ENCODE assay signal across 14 cellular contexts in the genomic region with DNA sequence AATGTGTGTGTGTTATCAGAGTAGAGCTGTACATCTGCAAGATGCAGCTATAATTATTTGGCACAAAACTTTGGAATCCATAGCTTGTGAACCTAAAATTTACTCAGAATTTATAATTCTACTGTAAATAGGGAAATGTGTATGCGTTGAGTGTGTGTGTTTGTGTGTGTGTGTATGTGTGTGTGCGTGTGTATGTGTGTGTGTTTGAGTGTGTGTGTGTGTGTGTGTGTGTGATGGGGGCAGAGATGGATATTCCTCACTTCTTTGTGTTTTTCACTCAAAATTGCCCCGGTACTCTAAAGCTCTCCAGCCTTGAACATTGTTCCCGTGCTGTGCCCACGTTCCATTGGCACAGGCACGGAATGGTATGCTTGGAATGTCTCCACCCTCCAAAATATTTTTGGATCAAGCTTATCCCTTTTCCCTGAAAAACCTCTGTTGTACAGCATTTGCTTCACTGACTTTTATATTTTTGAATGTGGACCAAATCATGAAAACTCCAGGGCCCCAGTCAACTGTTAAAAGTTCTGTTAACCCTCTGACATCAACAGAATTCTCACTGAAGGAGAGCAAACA.
A peak's percentile ranks its signal among the peaks of the same experiment; 100 is the strongest.
DNase-seq lines count a peak whose midpoint lies in the region; ATAC-seq, FAIRE-seq and TF ChIP-seq lines count a peak whose summit lies in the region.
"Had no signal": no experiment of that assay in that cellular context is flagged by ENCODE, and none has a peak within 500 bp of the region (broad histone marks: within the 10 kb centered on the region; RNA-seq: fewer than 3 reads in every experiment).

No MANE protein-coding gene starts in this region.

- H3K79me2 ChIP-seq in astrocyte (ENCODE audit: insufficient read depth, low read length) (no peaks in the 10 kb centered on the region), keratinocyte (ENCODE audit: control insufficient read depth, insufficient read depth, low read length) (no peaks in the 10 kb centered on the region)

- H2AFZ ChIP-seq in astrocyte (ENCODE audit: low read depth, low read length) (no peak overlapping the region), keratinocyte (ENCODE audit: control insufficient read depth, low read length) (peak overlapping the region; percentile 25)

- no peaks in the 10 kb centered on the region for H3K9me3 Mint-ChIP-seq in astrocyte (ENCODE audit: unreplicated experiment)

- H4K20me1 ChIP-seq in astrocyte (ENCODE audit: insufficient read depth, low read length): no peaks in the 10 kb centered on the region
- H4K20me1 ChIP-seq in keratinocyte (ENCODE audit: control insufficient read depth, extremely low read depth, insufficient read depth, low read length): no peaks in the 10 kb centered on the region

- dilution Hi-C loops in keratinocyte (cut with MboI; ENCODE audit: extremely low pct_ligation_motif_present, low sequenced_read_pairs): no loop called here

- no peak for TF ChIP-seq CTCF in heart right ventricle (IDR thresholded peaks at IDR 0.05)
- no peak for TF ChIP-seq CTCF in right atrium auricular region (IDR thresholded peaks at IDR 0.05)
- TF ChIP-seq CTCF in astrocyte (IDR thresholded peaks at IDR 0.05; ENCODE audit: insufficient read depth, low read depth, low read length): no peak
- no peak for TF ChIP-seq CTCF in keratinocyte (optimal IDR thresholded peaks at IDR 0.05 in 1 of 3, IDR thresholded peaks at IDR 0.05 in 1 of 3, conservative IDR thresholded peaks at IDR 0.05 in 1 of 3; ENCODE audit: extremely low read depth in 1 of 3, insufficient read depth in 2 of 3, low read length in 3 of 3)

- H3K36me3 ChIP-seq in heart right ventricle (no peaks in the 10 kb centered on the region), right atrium auricular region (no peaks in the 10 kb centered on the region), astrocyte (ENCODE audit: insufficient read depth, low read length) (no peaks in the 10 kb centered on the region), keratinocyte (ENCODE audit: control insufficient read depth in 2 of 2, extremely low read depth in 1 of 2, insufficient read depth in 2 of 2, low read length in 2 of 2) (no peaks in the 10 kb centered on the region), aorta (ENCODE audit: control insufficient read depth in 1 of 2, insufficient read depth in 2 of 2, low read length in 1 of 2) (no peaks in the 10 kb centered on the region)

- H3K27me3 ChIP-seq in heart right ventricle: no peaks in the 10 kb centered on the region
- no peaks in the 10 kb centered on the region for H3K27me3 ChIP-seq in right atrium auricular region
- no peaks in the 10 kb centered on the region for H3K27me3 ChIP-seq in astrocyte (ENCODE audit: insufficient read depth, low read length)
- H3K27me3 ChIP-seq in keratinocyte (ENCODE audit: control insufficient read depth, extremely low read depth, insufficient read depth, low read length): no peaks in the 10 kb centered on the region
- H3K27me3 ChIP-seq in aorta (ENCODE audit: control insufficient read depth in 1 of 2, insufficient read depth in 2 of 2, low read length in 1 of 2): no peaks in the 10 kb centered on the region

- peaks cover 23% of the 10 kb centered on the region for H3K4me1 Mint-ChIP-seq in astrocyte (ENCODE audit: low read depth, unreplicated experiment)

- no peaks in the 10 kb centered on the region for H3K9me3 ChIP-seq in heart right ventricle
- H3K9me3 ChIP-seq in right atrium auricular region: no peaks in the 10 kb centered on the region
- H3K9me3 ChIP-seq in astrocyte (ENCODE audit: insufficient read depth, low read depth, low read length): no peaks in the 10 kb centered on the region
- H3K9me3 ChIP-seq in keratinocyte (ENCODE audit: control insufficient read depth, low read depth, low read length): no peaks in the 10 kb centered on the region
- no peaks in the 10 kb centered on the region for H3K9me3 ChIP-seq in aorta (ENCODE audit: control insufficient read depth, low read length)

- no peak overlapping the region for H3K4me3 ChIP-seq in heart right ventricle
- no peak overlapping the region for H3K4me3 ChIP-seq in right atrium auricular region
- no peak overlapping the region for H3K4me3 ChIP-seq in astrocyte (ENCODE audit: insufficient read depth, low read depth, low read length)
- peak overlapping the region in 2 of 3 experiments; percentile 11 to 42 for H3K4me3 ChIP-seq in keratinocyte (ENCODE audit: control insufficient read depth in 2 of 3, extremely low read depth in 1 of 3, insufficient read depth in 2 of 3, low read depth in 1 of 3, low read length in 3 of 3)
- no peak overlapping the region for H3K4me3 ChIP-seq in aorta (ENCODE audit: low read length in 2 of 2)
- H3K4me3 ChIP-seq: skin epidermis had no signal

- H3K27ac ChIP-seq in heart right ventricle: peak overlapping the region in 2 of 10 donors; percentile 19 to 40
- no peak overlapping the region for H3K27ac ChIP-seq in right atrium auricular region
- no peak overlapping the region for H3K27ac ChIP-seq in astrocyte (ENCODE audit: low read depth, low read length)
- peak overlapping the region; percentile 84 for H3K27ac ChIP-seq in keratinocyte (ENCODE audit: control insufficient read depth, insufficient read depth, low read length)
- peak overlapping the region in 1 of 2 donors; percentile 80 for H3K27ac ChIP-seq in aorta (ENCODE audit: low read depth in 1 of 2, low read length in 2 of 2)

- WGBS in heart right ventricle, 2 donors: 41 to 46% methylated on average over 6 of the region's 6 CpGs
- WGBS in aorta, 2 donors: 7 to 11% methylated on average over 6 of the region's 6 CpGs

- FAIRE-seq in astrocyte (lab: Jason Lieb, UNC) (peak; percentile 69), keratinocyte (lab: Jason Lieb, UNC) (peak; percentile 90)

- H3K36me3 Mint-ChIP-seq in astrocyte (ENCODE audit: low read depth, unreplicated experiment): no peaks in the 10 kb centered on the region
- H3K36me3 Mint-ChIP-seq: activated naive CD4-positive, alpha-beta T cell treated with anti-CD3 and anti-CD28 coated beads, Interleukin-2, amount 50 U/mL, for 72 hours had no signal

- no peak overlapping the region for H3K4me3 Mint-ChIP-seq in astrocyte (ENCODE audit: unreplicated experiment)

- DNase-seq in heart right ventricle (no peak), right atrium auricular region (ENCODE audit: low spot score) (no peak), astrocyte (ENCODE audit: low read depth) (peak; percentile 40), keratinocyte (ENCODE audit: low read depth, low spot score) (no peak), aorta (peak in 1 of 2 donors; percentile 41), amniotic stem cell (lab: John Stamatoyannopoulos, UW) (no peak), MV-4-11 (lab: John Stamatoyannopoulos, UW) (no peak)
- DNase-seq: DMS153; NCI-H187 treated with DMSO at 0.1 percent for 48 hours; NK-92 treated with Interleukin-12 subunit alpha and Interleukin-12 subunit beta, amount 100 ng/mL, for 24 hours; trophoblast cell had no signal

- H3K27me3 Mint-ChIP-seq in astrocyte (ENCODE audit: low read depth, unreplicated experiment): no peaks in the 10 kb centered on the region

- H3K4me1 ChIP-seq in heart right ventricle (peaks cover 0 to 29% (median 14%) of the 10 kb centered on the region in 9 donors), right atrium auricular region (peaks cover 0 to 17% of the 10 kb centered on the region in 2 donors), astrocyte (ENCODE audit: insufficient read depth, low read length) (peaks cover 26% of the 10 kb centered on the region), keratinocyte (ENCODE audit: control insufficient read depth, extremely low read depth, insufficient read depth, low read length) (peaks cover 62% of the 10 kb centered on the region), aorta (ENCODE audit: control insufficient read depth in 1 of 2, insufficient read depth in 2 of 2, low read length in 2 of 2) (peaks cover 3 to 14% of the 10 kb centered on the region in 2 donors)

- H3K27ac Mint-ChIP-seq in astrocyte (ENCODE audit: unreplicated experiment): no peak overlapping the region
- H3K27ac Mint-ChIP-seq: activated naive CD4-positive, alpha-beta T cell treated with anti-CD3 and anti-CD28 coated beads, Interleukin-2, amount 50 U/mL, for 72 hours had no signal

- H3K9ac ChIP-seq in astrocyte (ENCODE audit: low read length) (no peak overlapping the region), keratinocyte (ENCODE audit: control insufficient read depth, extremely low read depth, insufficient read depth, low read length) (peak overlapping the region; percentile 42)

- H3K9me1 ChIP-seq in keratinocyte (ENCODE audit: control insufficient read depth, extremely low read depth, insufficient read depth, low read length): no peaks in the 10 kb centered on the region

- intact Hi-C loops in heart right ventricle (cut with DNase I) (no loop called here), aorta (cut with DNase I) (loop anchor here in 1 of 2 donors (5.0 kb wide), 2 partner anchors 65 to 155 kb away; no protein-coding TSS in a partner anchor)

- ATAC-seq in heart right ventricle (peak in 5 of 8 donors; percentile 29 to 51 (median 37)), aorta (ENCODE audit: low FRiP score) (peak; percentile 38), GM18517 (IDR thresholded peaks at IDR 0.05; ENCODE audit: unreplicated experiment) (no peak)
- ATAC-seq: activated naive CD4-positive, alpha-beta T cell treated with anti-CD3 and anti-CD28 coated beads, Interleukin-2, amount 50 U/mL, for 72 hours had no signal

- H3K4me2 ChIP-seq in astrocyte (ENCODE audit: low read length) (peak overlapping the region; percentile 45), keratinocyte (ENCODE audit: control insufficient read depth, extremely low read depth, insufficient read depth, low read depth, low read length) (peak overlapping the region; percentile 74)

Comparison
In these comparisons a context has a peak if more than half of its experiments do, and no peak if none do; other contexts are left out.
1. H3K4me3 ChIP-seq: peak in keratinocyte (2 of 3); none in heart right ventricle (0 of 10), right atrium auricular region (0 of 2), astrocyte (single experiment) and aorta (0 of 2).